Comparison of ENCODE assay signal across 2 cellular contexts in genomic region chr9:121424024-121424432, GRCh38.
TF ChIP-seq lines count a peak whose summit lies in the region.

No MANE protein-coding gene starts in this region.

TF ChIP-seq in K562, 482 proteins besides CTCF, POLR2A, EP300 and RAD21:
- peak; percentile 67; the same call in 1 of the 2 replicates for TF ChIP-seq ESRRA (IDR thresholded peaks at IDR 0.05; ENCODE audit: borderline replicate concordance, low read depth)
- no peak for TF ChIP-seq CTBP1 (IDR thresholded peaks at IDR 0.05; ENCODE audit: borderline replicate concordance)
- no peak for TF ChIP-seq NR2C1 (IDR thresholded peaks at IDR 0.05)
- peak; percentile 50; the same call in 1 of the 2 replicates for TF ChIP-seq NR2C1 (tag; IDR thresholded peaks at IDR 0.05)
- no peak for TF ChIP-seq WHSC1 (IDR thresholded peaks at IDR 0.05; ENCODE audit: low read length)
- no peak for TF ChIP-seq FUS (optimal IDR thresholded peaks at IDR 0.05; ENCODE audit: low read depth, low read length)

TF ChIP-seq in HepG2, 621 proteins besides CTCF, POLR2A, EP300 and RAD21 (continues in another document):
- TF ChIP-seq ZNF556 (CRISPR knock-in tag; IDR thresholded peaks at IDR 0.05; ENCODE audit: borderline replicate concordance) (peak; percentile 43; the same call in 1 of the 2 replicates), THRA (CRISPR knock-in tag; IDR thresholded peaks at IDR 0.05; ENCODE audit: borderline replicate concordance) (peak; percentile 91), KDM6A (CRISPR knock-in tag; IDR thresholded peaks at IDR 0.05; ENCODE audit: low read depth) (peak; percentile 68; the same call in 1 of the 2 replicates), HOMEZ (CRISPR knock-in tag; IDR thresholded peaks at IDR 0.05; ENCODE audit: low read depth) (peak; percentile 28; the same call in 1 of the 2 replicates), ZBTB40 (IDR thresholded peaks at IDR 0.05) (no peak), ZBTB40 (CRISPR knock-in tag; IDR thresholded peaks at IDR 0.05) (no peak), MAX (IDR thresholded peaks at IDR 0.05) (0 out of 2 replicates have a peak, but pooled peaks have one; percentile 24), ATF4 (CRISPR knock-in tag; IDR thresholded peaks at IDR 0.05) (peak in 1 of 2 experiments; percentile 45; a peak in 1 of 4 replicates), MEIS1 (CRISPR knock-in tag; IDR thresholded peaks at IDR 0.05; ENCODE audit: borderline replicate concordance) (peak; percentile 74; the same call in 1 of the 2 replicates), ZBTB3 (CRISPR knock-in tag; IDR thresholded peaks at IDR 0.05; ENCODE audit: borderline replicate concordance, low read depth) (0 out of 2 replicates have a peak, but pooled peaks have one; percentile 20), RORA (CRISPR knock-in tag; IDR thresholded peaks at IDR 0.05) (0 out of 2 replicates have a peak, but pooled peaks have one; percentile 87), HHEX (CRISPR knock-in tag; IDR thresholded peaks at IDR 0.05) (peak; percentile 97), MTA3 (CRISPR knock-in tag; IDR thresholded peaks at IDR 0.05) (no peak), ZNF441 (CRISPR knock-in tag; IDR thresholded peaks at IDR 0.05; ENCODE audit: borderline replicate concordance) (peak; percentile 64; the same call in 1 of the 2 replicates), PHF21A (CRISPR knock-in tag; IDR thresholded peaks at IDR 0.05) (peak; percentile 67; the same call in 1 of the 2 replicates), KAT8 (CRISPR knock-in tag; IDR thresholded peaks at IDR 0.05) (peak; percentile 42; the same call in 1 of the 2 replicates), ZNF546 (CRISPR knock-in tag; conservative IDR thresholded peaks at IDR 0.05) (no peak), TFDP2 (CRISPR knock-in tag; IDR thresholded peaks at IDR 0.05) (no peak; the same call in 1 of the 2 replicates), HOXA7 (CRISPR knock-in tag; IDR thresholded peaks at IDR 0.05) (no peak), TCF7L2 (IDR thresholded peaks at IDR 0.05; ENCODE audit: low read depth, low read length) (peak; percentile 77; the same call in 1 of the 2 replicates), ZNF574 (CRISPR knock-in tag; IDR thresholded peaks at IDR 0.05) (peak; percentile 23; the same call in 1 of the 2 replicates), SKI (IDR thresholded peaks at IDR 0.05; ENCODE audit: partially characterized antibody) (peak; percentile 24), NFIC (IDR thresholded peaks at IDR 0.05; ENCODE audit: low read length) (peak; percentile 89; the same call in 1 of the 2 replicates), ZGPAT (CRISPR knock-in tag; IDR thresholded peaks at IDR 0.05) (peak; percentile 79; the same call in 1 of the 2 replicates), ZNF597 (CRISPR knock-in tag; IDR thresholded peaks at IDR 0.05) (no peak), ZNF12 (CRISPR knock-in tag; IDR thresholded peaks at IDR 0.05) (peak; percentile 68; the same call in 1 of the 2 replicates), GABPA (IDR thresholded peaks at IDR 0.05; ENCODE audit: low read depth, low read length) (no peak), GABPA (CRISPR knock-in tag; IDR thresholded peaks at IDR 0.05; ENCODE audit: low read depth) (peak; percentile 67; the same call in 1 of the 2 replicates), TGIF2 (CRISPR knock-in tag; IDR thresholded peaks at IDR 0.05) (no peak), ZMAT3 (CRISPR knock-in tag; conservative IDR thresholded peaks at IDR 0.05) (peak; percentile 57; the same call in 1 of the 2 replicates), STAG1 (CRISPR knock-in tag; IDR thresholded peaks at IDR 0.05) (no peak), ZNF776 (CRISPR knock-in tag; IDR thresholded peaks at IDR 0.05) (no peak), E2F1 (CRISPR knock-in tag; IDR thresholded peaks at IDR 0.05) (no peak)
